ENCODE assay signal across 7 cellular contexts in genomic region chr1:31155216-31155806, GRCh38.
DNase-seq lines count a peak whose midpoint lies in the region; ATAC-seq, FAIRE-seq and TF ChIP-seq lines count a peak whose summit lies in the region.

No MANE protein-coding gene starts in this region.

- H3K36me3 ChIP-seq in NT2/D1 (ENCODE audit: insufficient read depth, insufficient read length, low read length), result peaks cover 22% of the 10 kb centered on the region
- no peaks in the 10 kb centered on the region for H3K36me3 ChIP-seq in muscle layer of duodenum (ENCODE audit: control insufficient read depth in 1 of 2, insufficient read depth in 2 of 2, low read length in 2 of 2)

- DNase-seq in GM12892 (ENCODE audit: insufficient read length), result peak; percentile 67
- DNase-seq in NT2/D1 (ENCODE audit: low read depth, low spot score), result peak; percentile 62
- peak; percentile 35 for DNase-seq in activated CD8-positive, alpha-beta memory T cell treated with anti-CD3 and anti-CD28 coated beads, Interleukin-2, amount 50 U/mL, for 24 hours (ENCODE audit: extremely low read depth)
- DNase-seq in erythroblast (lab: John Stamatoyannopoulos, UW), result peak; percentile 79 to 81
- peak; percentile 37 to 71 for DNase-seq in stimulated activated CD8-positive, alpha-beta memory T cell treated with anti-CD3 and anti-CD28 coated beads, Interleukin-7, amount 100 ng/mL, for 48 hours (ENCODE audit: extremely low read depth in 1 of 2, low read depth in 1 of 2)

- H3K9ac ChIP-seq in NT2/D1 (ENCODE audit: insufficient read length, low read depth), result peak overlapping the region; percentile 81

- ATAC-seq in HG03039 (IDR thresholded peaks at IDR 0.05; ENCODE audit: unreplicated experiment), result peak; percentile 60

- peaks cover 5% of the 10 kb centered on the region for H3K4me1 ChIP-seq in NT2/D1 (ENCODE audit: insufficient read depth, insufficient read length)
- H3K4me1 ChIP-seq in muscle layer of duodenum (ENCODE audit: control insufficient read depth in 1 of 2, insufficient read depth in 2 of 2, low read length in 2 of 2), result peaks cover 0 to 6% of the 10 kb centered on the region in 2 donors

- H3K27me3 ChIP-seq in NT2/D1 (ENCODE audit: insufficient read depth, insufficient read length) (no peaks in the 10 kb centered on the region), muscle layer of duodenum (ENCODE audit: low read depth, low read length) (no peaks in the 10 kb centered on the region)

- TF ChIP-seq POLR2A in GM12892 (IDR thresholded peaks at IDR 0.05; ENCODE audit: low read depth, low read length) (no peak; the same call in 1 of the 2 replicates), erythroblast (IDR thresholded peaks at IDR 0.05; ENCODE audit: low read length) (no peak)

- peak; percentile 21 for FAIRE-seq in GM12892 (lab: Jason Lieb, UNC)

- no peak overlapping the region for H3K27ac ChIP-seq in muscle layer of duodenum (ENCODE audit: low read length)

- H3K4me3 ChIP-seq in NT2/D1 (ENCODE audit: insufficient read length, low read depth), result peak overlapping the region; percentile 50
- H3K4me3 ChIP-seq in muscle layer of duodenum (ENCODE audit: low read depth in 1 of 2, low read length in 2 of 2), result peak overlapping the region; percentile 70 to 75

- H3K9me3 ChIP-seq in NT2/D1 (ENCODE audit: insufficient read depth, low read length), result no peaks in the 10 kb centered on the region
- no peaks in the 10 kb centered on the region for H3K9me3 ChIP-seq in muscle layer of duodenum (ENCODE audit: control insufficient read depth in 1 of 2, low read length in 2 of 2)
